ENCODE assay signal across 8 cellular contexts in the genomic region with DNA sequence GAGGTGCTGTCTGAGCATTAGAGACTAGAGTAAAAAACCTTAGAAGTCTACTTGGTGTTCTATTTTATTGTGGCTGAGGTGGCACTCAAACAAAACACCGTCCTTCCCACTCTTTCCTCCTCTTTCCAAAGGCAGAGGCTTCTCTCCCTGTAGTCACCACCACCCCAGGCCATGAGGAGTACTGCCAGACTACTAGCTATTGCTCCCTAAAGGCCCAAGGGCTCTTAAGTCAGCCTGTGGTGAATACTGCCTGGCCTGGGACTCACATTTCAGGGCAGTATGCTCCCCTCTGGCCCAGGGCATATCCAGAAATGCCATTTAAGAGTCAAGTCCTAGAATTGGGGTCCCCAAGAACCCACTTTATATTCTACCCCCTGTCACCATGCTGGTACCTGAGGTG.
"Had no signal": no experiment of that assay in that cellular context is flagged by ENCODE, and none has a peak within 500 bp of the region (broad histone marks: within the 10 kb centered on the region; RNA-seq: fewer than 3 reads in every experiment).

No MANE protein-coding gene starts in this region.

- H3K27ac ChIP-seq: GM23248 had no signal

- H2AFZ ChIP-seq: GM23248 had no signal

- ATAC-seq: HCT116, K562 had no signal

- H3K4me3 ChIP-seq: GM23248, HAP-1, K562 had no signal

- H3K4me1 ChIP-seq: HAP-1 had no signal

- H3K9me3 ChIP-seq: HAP-1 had no signal

- DNase-seq: GM23248, HFFc6, IMR-90, KG1 had no signal

- H3K9ac ChIP-seq: GM23248 had no signal

- H3K36me3 ChIP-seq: HAP-1 had no signal

- FAIRE-seq: HTR-8/SVneo, K562 had no signal

- H3K4me3 Mint-ChIP-seq: HFFc6 had no signal

- H3K27ac Mint-ChIP-seq: HFFc6 had no signal
